19 cellular contexts compared by ENCODE assay signal in the genomic region with DNA sequence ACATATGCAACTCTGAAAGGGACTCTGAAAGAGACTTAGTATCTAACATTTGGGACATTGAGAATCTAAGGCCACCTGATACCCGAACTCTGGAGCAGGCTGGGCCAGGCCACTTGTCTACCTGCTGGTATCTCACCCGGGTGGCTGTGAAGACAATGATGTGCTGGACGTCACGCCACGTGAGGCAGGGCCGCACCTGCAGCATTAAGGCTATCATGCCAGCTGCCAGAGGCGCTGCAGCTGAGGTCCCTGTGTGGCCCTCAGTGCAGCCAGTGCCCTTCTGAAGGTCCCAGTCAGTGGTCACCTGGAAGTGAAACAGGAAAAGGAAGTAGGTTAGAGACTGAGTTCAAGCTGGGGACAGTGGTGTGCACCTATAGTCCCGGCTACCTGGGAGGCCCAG. TPM values are rescaled to one million over a fixed set of nuclear protein-coding genes. Genes with fewer than 3 reads are reported as not detected.
A peak's percentile ranks its signal among the peaks of the same experiment; 100 is the strongest.
DNase-seq lines count a peak whose midpoint lies in the region; ATAC-seq, FAIRE-seq and TF ChIP-seq lines count a peak whose summit lies in the region.
"Had no signal": no experiment of that assay in that cellular context is flagged by ENCODE, and none has a peak within 500 bp of the region (broad histone marks: within the 10 kb centered on the region; RNA-seq: fewer than 3 reads in every experiment).

No MANE protein-coding gene starts in this region.

- TF ChIP-seq CTCF in adrenal gland (IDR thresholded peaks at IDR 0.05), result no peak
- no peak for TF ChIP-seq CTCF in gastrocnemius medialis (IDR thresholded peaks at IDR 0.05 in 4 of 5, conservative IDR thresholded peaks at IDR 0.05 in 1 of 5)

- ATAC-seq in gastrocnemius medialis, result no peak
- ATAC-seq in activated CD4-positive, CD25-positive, alpha-beta regulatory T cell treated with anti-CD3 and anti-CD28 coated beads, Interleukin-2, amount 50 U/mL, for 24 hours, result no peak
- ATAC-seq: activated T-cell treated with anti-CD3 and anti-CD28 coated beads, Interleukin-2, amount 50 U/mL, for 4 hours; HCT116; HepG2 had no signal

- POLR2A ChIA-PET in CD8-positive, alpha-beta memory T cell (lab: Charles Lee), result interaction anchor here (0.9 kb wide), 1 partner anchor 21 kb away, joined by 4 read pairs; no protein-coding TSS in a partner anchor

- 85 to 93% (median 91%) methylated on average over 2 to 8 of the region's 8 CpGs for WGBS in adrenal gland, 4 donors

- H3K9me3 Mint-ChIP-seq in CD8-positive, alpha-beta memory T cell, result no peaks in the 10 kb centered on the region
- H3K9me3 Mint-ChIP-seq: activated T-cell treated with anti-CD3 and anti-CD28 coated beads, Interleukin-2, amount 50 U/mL, for 4 hours; memory B cell had no signal

- peaks cover 86% of the 10 kb centered on the region for H3K36me3 ChIP-seq in CD8-positive, alpha-beta memory T cell (ENCODE audit: insufficient read depth, low read length)
- peaks cover 0 to 67% of the 10 kb centered on the region in 2 donors for H3K36me3 ChIP-seq in adrenal gland (replicated peaks in 1 of 2)
- H3K36me3 ChIP-seq in gastrocnemius medialis, result peaks cover 4 to 56% of the 10 kb centered on the region in 2 donors

- CTCF ChIA-PET in CD8-positive, alpha-beta memory T cell (lab: Charles Lee), result no interaction called here

- in situ Hi-C loops in gastrocnemius medialis (cut with MboI; ENCODE audit: low sequenced_read_pairs in 4 of 4), result no loop called here

- no peak for DNase-seq in CD8-positive, alpha-beta memory T cell
- peak in 2 of 7 donors; percentile 4 to 13 for DNase-seq in adrenal gland
- DNase-seq in gastrocnemius medialis, result no peak
- no peak for DNase-seq in stimulated activated naive CD4-positive, alpha-beta T cell treated with Interleukin-2 at 50 U/mL for 16 hours (lab: John Stamatoyannopoulos, UW)
- DNase-seq in urothelium cell line (ENCODE audit: low spot score), result no peak
- DNase-seq in LoVo (ENCODE audit: low spot score), result no peak
- DNase-seq: activated CD4-positive, alpha-beta T cell treated with anti-CD3 and anti-CD28 coated beads for 4 hours; activated T-cell treated with anti-CD3 and anti-CD28 coated beads, Interleukin-2, amount 50 U/mL, for 4 hours; anterior cingulate cortex; Calu3; effector CD4-positive, alpha-beta T cell; GDM1; NK-92 treated with Interleukin-12 subunit alpha and Interleukin-12 subunit beta, amount 100 ng/mL, for 24 hours; nucleus accumbens had no signal

- H3K4me3 Mint-ChIP-seq in CD8-positive, alpha-beta memory T cell, result no peak overlapping the region
- H3K4me3 Mint-ChIP-seq: activated T-cell treated with anti-CD3 and anti-CD28 coated beads, Interleukin-2, amount 50 U/mL, for 4 hours; memory B cell had no signal

- no peaks in the 10 kb centered on the region for H3K9me3 ChIP-seq in CD8-positive, alpha-beta memory T cell (ENCODE audit: low read length)
- no peaks in the 10 kb centered on the region for H3K9me3 ChIP-seq in adrenal gland (replicated peaks in 1 of 3)
- no peaks in the 10 kb centered on the region for H3K9me3 ChIP-seq in gastrocnemius medialis

- H3K4me1 Mint-ChIP-seq in CD8-positive, alpha-beta memory T cell, result peaks cover 4 to 10% (median 8%) of the 10 kb centered on the region in 3 donors

- FAIRE-seq in urothelium cell line (lab: Jason Lieb, UNC), result no peak
- FAIRE-seq: HepG2 had no signal

- H3K27me3 Mint-ChIP-seq in CD8-positive, alpha-beta memory T cell, result peaks cover 0 to 1% of the 10 kb centered on the region in 2 donors
- H3K27me3 Mint-ChIP-seq: memory B cell had no signal

- H3K4me3 ChIP-seq in CD8-positive, alpha-beta memory T cell (ENCODE audit: low read length), result no peak overlapping the region
- no peak overlapping the region for H3K4me3 ChIP-seq in adrenal gland
- H3K4me3 ChIP-seq in gastrocnemius medialis, result no peak overlapping the region

- peak overlapping the region in 4 of 8 donors; percentile 60 to 92 (median 72) for H3K27ac Mint-ChIP-seq in CD8-positive, alpha-beta memory T cell

- no peaks in the 10 kb centered on the region for H3K4me1 ChIP-seq in CD8-positive, alpha-beta memory T cell (ENCODE audit: insufficient read depth, low read length)
- peaks cover 0 to 43% of the 10 kb centered on the region in 2 donors for H3K4me1 ChIP-seq in adrenal gland (replicated peaks in 1 of 2)
- H3K4me1 ChIP-seq in gastrocnemius medialis, result peaks cover 45 to 46% of the 10 kb centered on the region in 2 donors

- H3K27me3 ChIP-seq in CD8-positive, alpha-beta memory T cell (ENCODE audit: insufficient read depth, low read length, poor library complexity, severe bottlenecking), result no peaks in the 10 kb centered on the region
- H3K27me3 ChIP-seq in adrenal gland, result no peaks in the 10 kb centered on the region
- no peaks in the 10 kb centered on the region for H3K27me3 ChIP-seq in layer of hippocampus (ENCODE audit: control insufficient read depth, insufficient read depth, low read length)
- H3K27me3 ChIP-seq in gastrocnemius medialis, result no peaks in the 10 kb centered on the region

- intact Hi-C loops in adrenal gland (cut with DNase I) (no loop called here), gastrocnemius medialis (cut with DNase I; ENCODE audit: low total_unique reads) (no loop called here)

- H3K36me3 Mint-ChIP-seq in CD8-positive, alpha-beta memory T cell, result peaks cover 3 to 92% (median 22%) of the 10 kb centered on the region in 3 donors

- peak overlapping the region; percentile 12 for H3K27ac ChIP-seq in CD8-positive, alpha-beta memory T cell (ENCODE audit: low read depth, low read length)
- H3K27ac ChIP-seq in adrenal gland (peak overlapping the region in 4 of 5 donors; percentile 27 to 95 (median 50)), layer of hippocampus (ENCODE audit: low read depth, low read length) (peak overlapping the region; percentile 47), gastrocnemius medialis (peak overlapping the region; percentile 80 to 87 (median 82))

- TF ChIP-seq POLR2A in adrenal gland (IDR thresholded peaks at IDR 0.05) (no peak), gastrocnemius medialis (IDR thresholded peaks at IDR 0.05) (no peak)

RNA-seq across cellular contexts. Expression of a gene that starts 12.4 kb away (rescaled TPM):
- total RNA-seq in CD8-positive, alpha-beta memory T cell, result 100 to 1,000 TPM in 1 of 2 experiments, 10 to 100 TPM in 1; 99.6 to 101 TPM
- polyA plus RNA-seq in CD8-positive, alpha-beta memory T cell, result 81.7 TPM
- total RNA-seq in adrenal gland (10 to 100 TPM; 22.6 to 54.4 (median 42.2) TPM), gastrocnemius medialis (10 to 100 TPM; 14.5 to 19.9 (median 16.4) TPM)
- polyA plus RNA-seq in adrenal gland, result 10 to 100 TPM; 23.4 to 53.0 (median 45.4) TPM

RNA-seq across cellular contexts. Expression of a gene that starts 13.0 kb away (rescaled TPM):
- 10 to 100 TPM; 25.1 to 25.3 TPM for total RNA-seq in CD8-positive, alpha-beta memory T cell
- polyA plus RNA-seq in CD8-positive, alpha-beta memory T cell, result 35.0 TPM
- total RNA-seq in adrenal gland (10 to 100 TPM; 11.3 to 33.8 (median 22.9) TPM), gastrocnemius medialis (10 to 100 TPM; 17.1 to 22.7 (median 19.9) TPM)
- polyA plus RNA-seq in adrenal gland, result 10 to 100 TPM; 12.7 to 21.6 (median 19.7) TPM

RNA-seq across cellular contexts. Expression of a gene that starts 20.3 kb away (rescaled TPM):
- 1 to 10 TPM; 1.8 to 2.2 TPM for total RNA-seq in CD8-positive, alpha-beta memory T cell
- polyA plus RNA-seq in CD8-positive, alpha-beta memory T cell, result 0.35 TPM
- total RNA-seq in adrenal gland (1,000 to 10,000 TPM in 1 of 8 donors, 100 to 1,000 TPM in 7; 117 to 1,290 (median 739) TPM), gastrocnemius medialis (100 to 1,000 TPM in 3 of 4 donors, 10 to 100 TPM in 1; 27.4 to 191 (median 124) TPM)
- 1,000 to 10,000 TPM in 1 of 3 donors, 100 to 1,000 TPM in 2; 489 to 1,184 (median 817) TPM for polyA plus RNA-seq in adrenal gland

RNA-seq across cellular contexts. Expression of a gene that starts 40.9 kb away (rescaled TPM):
- total RNA-seq in CD8-positive, alpha-beta memory T cell, result 10 to 100 TPM; 13.8 to 14.9 TPM
- 2.0 TPM for polyA plus RNA-seq in CD8-positive, alpha-beta memory T cell
- total RNA-seq in adrenal gland (10 to 100 TPM; 23.4 to 87.1 (median 44.5) TPM), gastrocnemius medialis (10 to 100 TPM; 14.3 to 33.9 (median 17.7) TPM)
- polyA plus RNA-seq in adrenal gland, result 10 to 100 TPM; 27.7 to 75.1 (median 48.8) TPM

Comparison
In these comparisons a context has a peak if more than half of its experiments do, and no peak if none do; other contexts are left out.
1. H3K27ac ChIP-seq: peak in every context shown above with its lines; median percentile 82 in gastrocnemius medialis; 50 in adrenal gland; 47 in layer of hippocampus; 12 in CD8-positive, alpha-beta memory T cell.
2. RNA of a gene that starts 20.3 kb away (total RNA-seq): 117 to 1,290 TPM in adrenal gland and 27.4 to 191 TPM in gastrocnemius medialis; 1.8 to 2.2 TPM in CD8-positive, alpha-beta memory T cell; every median in the first group is over 4 times any median in the second.